In genomic region chr1:85047472-85048295, GRCh38 we compare ENCODE assay signal across 2 cellular contexts.
TF ChIP-seq lines count a peak whose summit lies in the region.

No MANE protein-coding gene starts in this region.

TF ChIP-seq in IMR-90, 13 proteins besides CTCF, POLR2A, EP300 and RAD21:
- TF ChIP-seq ELK1 (IDR thresholded peaks at IDR 0.05; ENCODE audit: borderline replicate concordance, low read depth, low read length): no peak
- TF ChIP-seq USF2 (IDR thresholded peaks at IDR 0.05; ENCODE audit: low read depth, low read length): no peak
- no peak for TF ChIP-seq MAZ (IDR thresholded peaks at IDR 0.05; ENCODE audit: borderline replicate concordance, low read depth, low read length)
- TF ChIP-seq MXI1 (IDR thresholded peaks at IDR 0.05; ENCODE audit: borderline replicate concordance, low read depth, low read length): no peak
TF ChIP-seq in IMR-90: peak in this region for 0.

TF ChIP-seq in HepG2, 621 proteins besides CTCF, POLR2A, EP300 and RAD21:
- TF ChIP-seq DR1 (CRISPR knock-in tag; IDR thresholded peaks at IDR 0.05) (no peak), EZH2 (conservative IDR thresholded peaks at IDR 0.05; ENCODE audit: low read depth, low read length) (0 out of 2 replicates have a peak, but pooled peaks have one; percentile 44)
TF ChIP-seq in HepG2: peak in this region for 1.
